Comparison of ENCODE assay signal across 21 cellular contexts in genomic region chr22:23538502-23538860, GRCh38. TPM values are rescaled to one million over a fixed set of nuclear protein-coding genes. Genes with fewer than 3 reads are reported as not detected.
A peak's percentile ranks its signal among the peaks of the same experiment; 100 is the strongest.
DNase-seq lines count a peak whose midpoint lies in the region; ATAC-seq, FAIRE-seq and TF ChIP-seq lines count a peak whose summit lies in the region.
"Had no signal": no experiment of that assay in that cellular context is flagged by ENCODE, and none has a peak within 500 bp of the region (broad histone marks: within the 10 kb centered on the region; RNA-seq: fewer than 3 reads in every experiment).

No MANE protein-coding gene starts in this region.

- intact Hi-C loops in Caco-2 (cut with micrococcal nuclease; ENCODE audit: unreplicated experiment), result no loop called here
- intact Hi-C loops in endothelial cell of umbilical vein (cut with micrococcal nuclease), result loop anchor here (2.0 to 10.0 kb wide), 5 partner anchors 18 to 364 kb away; no protein-coding TSS in a partner anchor
- intact Hi-C loops in ovary (cut with DNase I), result loop anchor here in 3 of 4 donors (5.0 to 10.0 kb wide), 5 partner anchors 104 to 306 kb away; no protein-coding TSS in a partner anchor
- intact Hi-C loops in gastrocnemius medialis (cut with DNase I; ENCODE audit: low total_unique reads), result no loop called here

- ATAC-seq in HG02885 (IDR thresholded peaks at IDR 0.05; ENCODE audit: poor library complexity, unreplicated experiment), result no peak
- ATAC-seq in gastrocnemius medialis, result no peak
- ATAC-seq: gastroesophageal sphincter, Panc1 had no signal

- H3K4me1 ChIP-seq in Caco-2 (peaks cover 56% of the 10 kb centered on the region), Loucy (ENCODE audit: insufficient read depth, low read length, poor library complexity, severe bottlenecking) (peaks cover 50% of the 10 kb centered on the region), endothelial cell of umbilical vein (ENCODE audit: control insufficient read depth, extremely low read depth, insufficient read depth, low read length) (peaks cover 4% of the 10 kb centered on the region), ovary (ENCODE audit: insufficient read depth) (peaks cover 32% of the 10 kb centered on the region), gastrocnemius medialis (peaks cover 0 to 9% of the 10 kb centered on the region in 2 donors)

- H3K27ac ChIP-seq in endothelial cell of umbilical vein (ENCODE audit: insufficient read depth, low read depth, low read length) (no peak overlapping the region), ovary (peak overlapping the region; percentile 44 to 88), gastrocnemius medialis (no peak overlapping the region)
- H3K27ac ChIP-seq: gastroesophageal sphincter, neutrophil, thoracic aorta had no signal

- no peak for DNase-seq in Caco-2
- DNase-seq in endothelial cell of umbilical vein (ENCODE audit: low read depth, low spot score), result peak; percentile 18
- peak in 2 of 5 donors; percentile 44 to 62 for DNase-seq in ovary
- no peak for DNase-seq in NCI-H146 (lab: John Stamatoyannopoulos, UW)
- no peak for DNase-seq in NAMALWA (ENCODE audit: low spot score)
- no peak for DNase-seq in gastrocnemius medialis
- DNase-seq: activated CD4-positive, alpha-beta T cell treated with anti-CD3 and anti-CD28 coated beads, Interleukin-2, amount 50 U/mL, for 4 hours; activated T-cell treated with anti-CD3 and anti-CD28 coated beads, Interleukin-2, amount 50 U/mL, for 48 hours; cerebellar nuclear complex; GF-D8; NCI-H187 had no signal

- H3K9me3 Mint-ChIP-seq in Caco-2 (ENCODE audit: unreplicated experiment), result no peaks in the 10 kb centered on the region

- H3K36me3 ChIP-seq in Caco-2 (ENCODE audit: control insufficient read depth, insufficient read depth, low read length) (no peaks in the 10 kb centered on the region), Loucy (ENCODE audit: insufficient read depth, low read length) (no peaks in the 10 kb centered on the region), endothelial cell of umbilical vein (ENCODE audit: control insufficient read depth in 2 of 2, extremely low read depth in 1 of 2, insufficient read depth in 2 of 2, low read length in 2 of 2) (no peaks in the 10 kb centered on the region), ovary (no peaks in the 10 kb centered on the region), gastrocnemius medialis (no peaks in the 10 kb centered on the region)
- H3K36me3 ChIP-seq: gastroesophageal sphincter, neutrophil, thoracic aorta had no signal

- no peaks in the 10 kb centered on the region for H4K20me1 ChIP-seq in Loucy (ENCODE audit: insufficient read depth, low read length, poor library complexity, severe bottlenecking)
- no peaks in the 10 kb centered on the region for H4K20me1 ChIP-seq in endothelial cell of umbilical vein (replicated peaks; ENCODE audit: control insufficient read depth, extremely low read depth, insufficient read depth, low read length)

- no peak for FAIRE-seq in endothelial cell of umbilical vein (lab: Jason Lieb, UNC)
- FAIRE-seq: GM12892 had no signal

- peaks cover 53% of the 10 kb centered on the region for H3K4me1 Mint-ChIP-seq in Caco-2 (ENCODE audit: low read depth, unreplicated experiment)

- BruUV-seq in Caco-2 (replicated peaks; lab: Mats Ljungman, UMichigan) (no TSS peak), endothelial cell of umbilical vein (replicated peaks; lab: Mats Ljungman, UMichigan) (no TSS peak)

- peak overlapping the region; percentile 45 for H3K4me3 Mint-ChIP-seq in Caco-2 (ENCODE audit: unreplicated experiment)

- no peak overlapping the region for H2AFZ ChIP-seq in Loucy (ENCODE audit: low read length)
- peak overlapping the region; percentile 26 for H2AFZ ChIP-seq in endothelial cell of umbilical vein (ENCODE audit: low read depth, low read length)

- peak overlapping the region; percentile 99 for H3K27ac Mint-ChIP-seq in Caco-2 (ENCODE audit: unreplicated experiment)

- no peaks in the 10 kb centered on the region for H3K36me3 Mint-ChIP-seq in Caco-2 (ENCODE audit: insufficient read depth, unreplicated experiment)

- H3K9me1 ChIP-seq in endothelial cell of umbilical vein (replicated peaks; ENCODE audit: control insufficient read depth, extremely low read depth, insufficient read depth, low read length), result no peaks in the 10 kb centered on the region

- no peak overlapping the region for H3K4me2 ChIP-seq in Loucy (ENCODE audit: low read depth, low read length, poor library complexity, severe bottlenecking)
- H3K4me2 ChIP-seq in endothelial cell of umbilical vein (ENCODE audit: insufficient read depth, low read length), result no peak overlapping the region

- H3K9ac ChIP-seq in Loucy (ENCODE audit: low read depth, low read length, poor library complexity, severe bottlenecking) (peak overlapping the region; percentile 2), endothelial cell of umbilical vein (replicated peaks; ENCODE audit: extremely low read depth, insufficient read depth, low read length) (no peak overlapping the region)

- no peaks in the 10 kb centered on the region for H3K27me3 Mint-ChIP-seq in Caco-2 (ENCODE audit: insufficient read depth, unreplicated experiment)

- no peak overlapping the region for H3K4me3 ChIP-seq in Caco-2 (ENCODE audit: low read depth, low read length)
- H3K4me3 ChIP-seq in Loucy (ENCODE audit: low read length, poor library complexity, severe bottlenecking), result no peak overlapping the region
- H3K4me3 ChIP-seq in endothelial cell of umbilical vein (replicated peaks in 1 of 3; ENCODE audit: insufficient read depth in 1 of 3, low read depth in 1 of 3, low read length in 3 of 3), result no peak overlapping the region
- H3K4me3 ChIP-seq in ovary, result no peak overlapping the region
- H3K4me3 ChIP-seq in gastrocnemius medialis, result no peak overlapping the region
- H3K4me3 ChIP-seq: gastroesophageal sphincter, lung, thoracic aorta had no signal

- H3K27me3 ChIP-seq in Caco-2 (replicated peaks; ENCODE audit: control insufficient read depth, insufficient read depth, low read length), result no peaks in the 10 kb centered on the region
- no peaks in the 10 kb centered on the region for H3K27me3 ChIP-seq in Loucy (ENCODE audit: insufficient read depth, low read length, poor library complexity, severe bottlenecking)
- H3K27me3 ChIP-seq in endothelial cell of umbilical vein (ENCODE audit: control insufficient read depth in 2 of 2, insufficient read depth in 2 of 2, low read length in 2 of 2), result peaks cover 0 to 5% of the 10 kb centered on the region in 2 experiments
- H3K27me3 ChIP-seq in ovary, result no peaks in the 10 kb centered on the region
- no peaks in the 10 kb centered on the region for H3K27me3 ChIP-seq in gastrocnemius medialis
- H3K27me3 ChIP-seq: gastroesophageal sphincter had no signal

- CTCF ChIA-PET in Caco-2 (lab: Charles Lee) (no interaction called here), endothelial cell of umbilical vein (lab: Charles Lee) (interaction anchor here (1.0 to 1.4 kb wide), 4 partner anchors 12 to 153 kb away, joined by 3 to 4 read pairs (median 4); no protein-coding TSS in a partner anchor)

- TF ChIP-seq CTCF in Caco-2 (IDR thresholded peaks at IDR 0.05; ENCODE audit: insufficient read depth in 1 of 2, low read depth in 1 of 2, low read length in 1 of 2, severe bottlenecking in 1 of 2, unreplicated experiment in 1 of 2), result no peak
- TF ChIP-seq CTCF in Loucy (conservative IDR thresholded peaks at IDR 0.05; ENCODE audit: low read length), result no peak
- TF ChIP-seq CTCF in endothelial cell of umbilical vein (IDR thresholded peaks at IDR 0.05; ENCODE audit: extremely low read depth in 1 of 2, insufficient read depth in 1 of 2, low read depth in 1 of 2, low read length in 2 of 2), result no peak
- no peak for TF ChIP-seq CTCF in ovary (IDR thresholded peaks at IDR 0.05)
- TF ChIP-seq CTCF in gastrocnemius medialis (IDR thresholded peaks at IDR 0.05 in 4 of 5, conservative IDR thresholded peaks at IDR 0.05 in 1 of 5), result no peak

- POLR2A ChIA-PET in Caco-2 (lab: Charles Lee), result no interaction called here
- POLR2A ChIA-PET in endothelial cell of umbilical vein (lab: Charles Lee), result no interaction called here

- no peak for TF ChIP-seq EP300 in ovary (IDR thresholded peaks at IDR 0.05)

- 24 to 37% (median 28%) methylated on average over 10 of the region's 10 CpGs for WGBS in ovary, 3 donors

- H3K79me2 ChIP-seq in Loucy (ENCODE audit: insufficient read depth, low read length) (no peaks in the 10 kb centered on the region), endothelial cell of umbilical vein (ENCODE audit: control insufficient read depth, insufficient read depth, low read length) (no peaks in the 10 kb centered on the region)

- in situ Hi-C loops in gastrocnemius medialis (cut with MboI; ENCODE audit: low sequenced_read_pairs in 4 of 4), result loop anchor here in 2 of 4 donors (25.0 kb wide), 2 partner anchors 226 to 324 kb away; partner anchors contain the start of gene SLC2A11 (in 2 of the 2)

- H3K9me2 ChIP-seq in Loucy (replicated peaks; ENCODE audit: low read depth, low read length), result no peaks in the 10 kb centered on the region

- H3F3A ChIP-seq in Loucy (ENCODE audit: low read depth), result no peaks in the 10 kb centered on the region

- TF ChIP-seq POLR2A in endothelial cell of umbilical vein (IDR thresholded peaks at IDR 0.05; ENCODE audit: low read depth, low read length) (no peak), ovary (IDR thresholded peaks at IDR 0.05) (no peak), gastrocnemius medialis (IDR thresholded peaks at IDR 0.05) (no peak)

- dilution Hi-C loops in endothelial cell of umbilical vein (cut with MboI; ENCODE audit: extremely low pct_ligation_motif_present, low sequenced_read_pairs), result no loop called here

- H3K9me3 ChIP-seq in Caco-2 (no peaks in the 10 kb centered on the region), Loucy (ENCODE audit: insufficient read depth, low read depth, low read length) (no peaks in the 10 kb centered on the region), endothelial cell of umbilical vein (replicated peaks; ENCODE audit: control insufficient read depth, insufficient read depth, low read length) (no peaks in the 10 kb centered on the region), ovary (no peaks in the 10 kb centered on the region), gastrocnemius medialis (no peaks in the 10 kb centered on the region)
- H3K9me3 ChIP-seq: gastroesophageal sphincter, neutrophil, thoracic aorta had no signal

TF ChIP-seq in endothelial cell of umbilical vein, 7 proteins besides CTCF, POLR2A, EP300 and RAD21 (continues in another document):
- TF ChIP-seq FOS (IDR thresholded peaks at IDR 0.05; ENCODE audit: borderline replicate concordance, insufficient read depth, low read length) (no peak), EZH2 (IDR thresholded peaks at IDR 0.05; ENCODE audit: borderline replicate concordance, low read depth, low read length, severe bottlenecking) (no peak)

RNA-seq across cellular contexts. Expression of gene IGLL1, which starts 41.6 kb away (rescaled TPM):
- total RNA-seq in Caco-2 (2022), result not detected in 2 replicates
- total RNA-seq in endothelial cell of umbilical vein, result not detected in 2 replicates
- not detected in 2 replicates for polyA plus RNA-seq in endothelial cell of umbilical vein
- polyA plus RNA-seq in endothelial cell of umbilical vein (2011; cell fraction: cytosol; rRNA removed), result not detected in 2 replicates
- polyA plus RNA-seq in endothelial cell of umbilical vein (2011; cell fraction: nucleus; rRNA removed), result not detected in 2 replicates
- polyA plus RNA-seq in endothelial cell of umbilical vein (2012), result not detected in 2 replicates
- polyA minus RNA-seq in endothelial cell of umbilical vein, result not detected in 2 replicates
- not detected for polyA minus RNA-seq in endothelial cell of umbilical vein (2011; cell fraction: cytosol; rRNA and poly(A)+ RNA removed)
- polyA minus RNA-seq in endothelial cell of umbilical vein (2011; cell fraction: nucleus; rRNA and poly(A)+ RNA removed), result not detected in 2 replicates
- under 1 TPM in 1 of 7 donors, not detected in 6; 0.34 TPM for total RNA-seq in ovary
- not detected for polyA plus RNA-seq in ovary
- not detected for total RNA-seq in gastrocnemius medialis
- total RNA-seq: gastroesophageal sphincter, M059J, thoracic aorta had no signal
- polyA plus RNA-seq: adipose tissue had no signal

Comparison
In these comparisons a context has a peak if more than half of its experiments do, and no peak if none do; other contexts are left out.
1. H3K27ac ChIP-seq: peak in ovary (2 of 2); none in endothelial cell of umbilical vein (single experiment) and gastrocnemius medialis (0 of 4).
2. intact Hi-C loops: an anchor here in endothelial cell of umbilical vein (2.0 to 10.0 kb wide) and ovary (5.0 to 10.0 kb wide); none called in Caco-2 and gastrocnemius medialis.